In the genomic region with DNA sequence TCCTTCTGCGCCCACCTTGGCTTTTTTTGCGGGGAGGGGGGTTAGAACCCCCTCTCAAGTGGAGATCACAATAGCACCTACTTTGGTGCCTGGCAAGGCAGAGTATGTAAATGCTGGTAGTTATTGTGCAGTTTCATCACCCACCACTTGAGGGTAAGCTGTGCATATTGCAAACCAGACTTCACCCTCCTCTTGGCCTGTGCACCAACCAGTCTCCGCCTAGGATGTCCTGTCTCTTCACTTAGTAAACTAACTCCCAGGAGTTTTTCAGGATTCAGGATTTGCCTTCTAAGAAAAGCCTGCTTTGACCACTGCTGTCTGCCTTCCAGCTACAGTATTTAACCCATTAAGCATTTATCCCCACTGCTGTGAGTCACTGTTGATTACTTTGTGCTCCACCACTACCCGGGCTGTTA, we compare ENCODE assay signal across 8 cellular contexts. TPM values are rescaled to one million over a fixed set of nuclear protein-coding genes. Genes with fewer than 3 reads are reported as not detected.
DNase-seq lines count a peak whose midpoint lies in the region; ATAC-seq and TF ChIP-seq lines count a peak whose summit lies in the region.

No MANE protein-coding gene starts in this region.

- H3K9me3 Mint-ChIP-seq in activated naive CD8-positive, alpha-beta T cell treated with anti-CD3 and anti-CD28 coated beads, Interleukin-2, amount 50 U/mL, for 24 hours, result no peaks in the 10 kb centered on the region
- no peaks in the 10 kb centered on the region for H3K9me3 Mint-ChIP-seq in stimulated activated memory B cell treated with anti-CD40 and anti-IgM and Interleukin-4, amounts not matched to agents 10 μg/mL and 1 μg/mL and 100 μg/mL, for 72 hours

- no peaks in the 10 kb centered on the region for H3K27me3 Mint-ChIP-seq in activated naive CD8-positive, alpha-beta T cell treated with anti-CD3 and anti-CD28 coated beads, Interleukin-2, amount 50 U/mL, for 24 hours
- H3K27me3 Mint-ChIP-seq in stimulated activated memory B cell treated with anti-CD40 and anti-IgM and Interleukin-4, amounts not matched to agents 10 μg/mL and 1 μg/mL and 100 μg/mL, for 72 hours, result no peaks in the 10 kb centered on the region

- H3K27ac ChIP-seq in right cardiac atrium (ENCODE audit: low read length), result peak overlapping the region; percentile 8

- H3K4me3 Mint-ChIP-seq in activated naive CD8-positive, alpha-beta T cell treated with anti-CD3 and anti-CD28 coated beads, Interleukin-2, amount 50 U/mL, for 24 hours, result no peak overlapping the region
- no peak overlapping the region for H3K4me3 Mint-ChIP-seq in stimulated activated memory B cell treated with anti-CD40 and anti-IgM and Interleukin-4, amounts not matched to agents 10 μg/mL and 1 μg/mL and 100 μg/mL, for 72 hours

- H3K36me3 Mint-ChIP-seq in activated naive CD8-positive, alpha-beta T cell treated with anti-CD3 and anti-CD28 coated beads, Interleukin-2, amount 50 U/mL, for 24 hours (ENCODE audit: low read depth), result peaks cover 18% of the 10 kb centered on the region
- peaks cover 23% of the 10 kb centered on the region for H3K36me3 Mint-ChIP-seq in stimulated activated memory B cell treated with anti-CD40 and anti-IgM and Interleukin-4, amounts not matched to agents 10 μg/mL and 1 μg/mL and 100 μg/mL, for 72 hours

- WGBS in right cardiac atrium, result 43% methylated on average over 4 of the region's 4 CpGs

- peak; percentile 86 for ATAC-seq in activated naive CD8-positive, alpha-beta T cell treated with anti-CD3 and anti-CD28 coated beads, Interleukin-2, amount 50 U/mL, for 24 hours
- peak; percentile 72 to 74 for ATAC-seq in right cardiac atrium
- peak; percentile 82 for ATAC-seq in stimulated activated memory B cell treated with anti-CD40 and anti-IgM and Interleukin-4, amounts not matched to agents 10 μg/mL and 1 μg/mL and 100 μg/mL, for 72 hours
- ATAC-seq in HG03571 (IDR thresholded peaks at IDR 0.05; ENCODE audit: unreplicated experiment), result no peak

- no peaks in the 10 kb centered on the region for H3K9me3 ChIP-seq in right cardiac atrium (ENCODE audit: control insufficient read depth, low read length)

- TF ChIP-seq CTCF in AG09319 (IDR thresholded peaks at IDR 0.05; ENCODE audit: low read depth, low read length) (peak; percentile 76), GM12864 (IDR thresholded peaks at IDR 0.05; ENCODE audit: low read depth, low read length, missing control alignments) (peak; percentile 73)

- DNase-seq in AG09319 (ENCODE audit: extremely low read depth, low read depth) (peak; percentile 70), GM12864 (ENCODE audit: low read depth) (peak; percentile 53), HT1080 (ENCODE audit: low read depth) (peak; percentile 78), OCI-M1 (lab: John Stamatoyannopoulos, UW) (peak; percentile 88), right cardiac atrium (peak in 1 of 3 donors; percentile 37)
- no peak for DNase-seq in activated naive CD8-positive, alpha-beta T cell treated with anti-CD3 and anti-CD28 coated beads, Interleukin-2, amount 50 U/mL, for 24 hours

- peaks cover 3% of the 10 kb centered on the region for H3K4me1 ChIP-seq in right cardiac atrium (ENCODE audit: control insufficient read depth, insufficient read depth, low read length)

- H3K4me3 ChIP-seq in GM12864 (ENCODE audit: low read depth, low read length) (no peak overlapping the region), right cardiac atrium (ENCODE audit: low read length) (no peak overlapping the region)

- peak overlapping the region; percentile 56 for H3K27ac Mint-ChIP-seq in activated naive CD8-positive, alpha-beta T cell treated with anti-CD3 and anti-CD28 coated beads, Interleukin-2, amount 50 U/mL, for 24 hours
- H3K27ac Mint-ChIP-seq in stimulated activated memory B cell treated with anti-CD40 and anti-IgM and Interleukin-4, amounts not matched to agents 10 μg/mL and 1 μg/mL and 100 μg/mL, for 72 hours, result peak overlapping the region; percentile 71

- peaks cover 40% of the 10 kb centered on the region for H3K4me1 Mint-ChIP-seq in activated naive CD8-positive, alpha-beta T cell treated with anti-CD3 and anti-CD28 coated beads, Interleukin-2, amount 50 U/mL, for 24 hours
- H3K4me1 Mint-ChIP-seq in stimulated activated memory B cell treated with anti-CD40 and anti-IgM and Interleukin-4, amounts not matched to agents 10 μg/mL and 1 μg/mL and 100 μg/mL, for 72 hours, result peaks cover 40% of the 10 kb centered on the region

- intact Hi-C loops in right cardiac atrium (cut with DNase I), result no loop called here

- H3K27me3 ChIP-seq in right cardiac atrium (ENCODE audit: control insufficient read depth, insufficient read depth), result no peaks in the 10 kb centered on the region

RNA-seq across cellular contexts. Expression of a gene that starts 2.0 kb away (rescaled TPM):
- total RNA-seq in HT1080 (2014; rRNA removed; shearing (Covaris generic)), result 128 and 144 TPM in 2 replicates
- polyA plus RNA-seq in HT1080 (2015; cell fraction: cytosol; rRNA removed), result 160 and 165 TPM in 2 replicates
- polyA plus RNA-seq in HT1080 (2015; cell fraction: nucleus; rRNA removed), result 140 and 143 TPM in 2 replicates
- total RNA-seq in right cardiac atrium, result 10 to 100 TPM; 76.6 to 95.7 (median 83.6) TPM
- 101 TPM for polyA plus RNA-seq in right cardiac atrium

RNA-seq across cellular contexts. Expression of a gene that starts 8.5 kb away (rescaled TPM):
- 0.13 and 0.20 TPM in 2 replicates for total RNA-seq in HT1080 (2014; rRNA removed; shearing (Covaris generic))
- polyA plus RNA-seq in HT1080 (2015; cell fraction: cytosol; rRNA removed), result 0.14 and 0.38 TPM in 2 replicates
- polyA plus RNA-seq in HT1080 (2015; cell fraction: nucleus; rRNA removed), result 0.40 and 0.57 TPM in 2 replicates
- total RNA-seq in right cardiac atrium, result 1 to 10 TPM; 1.4 to 3.3 (median 2.3) TPM
- polyA plus RNA-seq in right cardiac atrium, result 3.0 TPM

RNA-seq across cellular contexts. Expression of a gene that starts 8.8 kb away (rescaled TPM):
- total RNA-seq in HT1080 (2014; rRNA removed; shearing (Covaris generic)), result 4.8 and 6.6 TPM in 2 replicates
- 6.7 and 8.7 TPM in 2 replicates for polyA plus RNA-seq in HT1080 (2015; cell fraction: cytosol; rRNA removed)
- polyA plus RNA-seq in HT1080 (2015; cell fraction: nucleus; rRNA removed), result 34.1 and 37.4 TPM in 2 replicates
- total RNA-seq in right cardiac atrium, result 1 to 10 TPM; 3.2 to 5.8 (median 3.6) TPM
- 7.3 TPM for polyA plus RNA-seq in right cardiac atrium

RNA-seq across cellular contexts. Expression of a gene that starts 9.4 kb away (rescaled TPM):
- total RNA-seq in HT1080 (2014; rRNA removed; shearing (Covaris generic)), result 28.6 and 38.0 TPM in 2 replicates
- 10.6 and 15.9 TPM in 2 replicates for polyA plus RNA-seq in HT1080 (2015; cell fraction: cytosol; rRNA removed)
- polyA plus RNA-seq in HT1080 (2015; cell fraction: nucleus; rRNA removed), result 4.3 and 4.7 TPM in 2 replicates
- total RNA-seq in right cardiac atrium, result 1 to 10 TPM; 5.2 to 8.6 (median 6.5) TPM
- polyA plus RNA-seq in right cardiac atrium, result 12.9 TPM

RNA-seq across cellular contexts. Expression of a gene that starts 15.7 kb away (rescaled TPM):
- total RNA-seq in HT1080 (2014; rRNA removed; shearing (Covaris generic)), result 31.0 and 33.5 TPM in 2 replicates
- polyA plus RNA-seq in HT1080 (2015; cell fraction: cytosol; rRNA removed), result 8.9 and 15.0 TPM in 2 replicates
- 10.5 and 21.3 TPM in 2 replicates for polyA plus RNA-seq in HT1080 (2015; cell fraction: nucleus; rRNA removed)
- total RNA-seq in right cardiac atrium, result 1 to 10 TPM; 6.6 to 9.5 (median 7.3) TPM
- 5.2 TPM for polyA plus RNA-seq in right cardiac atrium
